In genomic region chr2:69305712-69306611, GRCh38 we compare ENCODE assay signal across 8 cellular contexts.
DNase-seq lines count a peak whose midpoint lies in the region; FAIRE-seq and TF ChIP-seq lines count a peak whose summit lies in the region.

No MANE protein-coding gene starts in this region.

- peak overlapping the region; percentile 66 for H3K4me3 Mint-ChIP-seq in activated naive CD4-positive, alpha-beta T cell treated with anti-CD3 and anti-CD28 coated beads, Interleukin-2, amount 10 ng/mL, durations not matched to agents 7 days and 5 days
- H3K4me3 Mint-ChIP-seq in MCF 10A (ENCODE audit: unreplicated experiment), result peak overlapping the region; percentile 73

- no peaks in the 10 kb centered on the region for H3K79me1 ChIP-seq in mesenchymal stem cell (replicated peaks; ENCODE audit: low read length, poor library complexity, severe bottlenecking)

- H3K4me1 Mint-ChIP-seq in activated naive CD4-positive, alpha-beta T cell treated with anti-CD3 and anti-CD28 coated beads, Interleukin-2, amount 10 ng/mL, durations not matched to agents 7 days and 5 days, result peaks cover 17% of the 10 kb centered on the region
- H3K4me1 Mint-ChIP-seq in MCF 10A (ENCODE audit: insufficient read depth, unreplicated experiment), result peaks cover 18% of the 10 kb centered on the region

- H3K9me3 Mint-ChIP-seq in activated naive CD4-positive, alpha-beta T cell treated with anti-CD3 and anti-CD28 coated beads, Interleukin-2, amount 10 ng/mL, durations not matched to agents 7 days and 5 days, result peaks cover 3% of the 10 kb centered on the region
- H3K9me3 Mint-ChIP-seq in MCF 10A (ENCODE audit: unreplicated experiment), result peaks cover 7% of the 10 kb centered on the region

- no peak for FAIRE-seq in urothelium cell line (lab: Jason Lieb, UNC)

- H3K27ac ChIP-seq in mesenchymal stem cell (ENCODE audit: low read length, poor library complexity, severe bottlenecking), result no peak overlapping the region

- CTCF ChIA-PET in activated naive CD4-positive, alpha-beta T cell treated with anti-CD3 and anti-CD28 coated beads, Interleukin-2, amount 10 ng/mL, durations not matched to agents 7 days and 5 days (lab: Charles Lee), result interaction anchor here (0.5 to 3.5 kb wide), 9 partner anchors 11 to 842 kb away, joined by 3 to 16 read pairs (median 5); no protein-coding TSS in a partner anchor
- CTCF ChIA-PET in MCF 10A (lab: Yijun Ruan, JAX), result interaction anchor here (0.6 to 4.0 kb wide), 39 partner anchors 8 to 566 kb away, joined by 3 to 30 read pairs (median 4); partner anchors contain the start of gene ANTXR1

- peak overlapping the region; percentile 76 for H2AFZ ChIP-seq in mesenchymal stem cell (ENCODE audit: low read depth, low read length)

- H2AK5ac ChIP-seq in mesenchymal stem cell (ENCODE audit: low read length, severe bottlenecking), result peak overlapping the region; percentile 57

- H3K27me3 Mint-ChIP-seq in activated naive CD4-positive, alpha-beta T cell treated with anti-CD3 and anti-CD28 coated beads, Interleukin-2, amount 10 ng/mL, durations not matched to agents 7 days and 5 days, result peaks cover 73% of the 10 kb centered on the region
- no peaks in the 10 kb centered on the region for H3K27me3 Mint-ChIP-seq in MCF 10A (ENCODE audit: insufficient read depth, unreplicated experiment)

- H3K9ac ChIP-seq in mesenchymal stem cell (ENCODE audit: low read length), result peak overlapping the region; percentile 90

- peaks cover 27% of the 10 kb centered on the region for H3K4me1 ChIP-seq in mesenchymal stem cell (ENCODE audit: control insufficient read depth, insufficient read depth, low read depth, low read length)

- peak overlapping the region; percentile 96 for H2BK15ac ChIP-seq in mesenchymal stem cell (ENCODE audit: low read depth, poor library complexity, severe bottlenecking)

- H3K4ac ChIP-seq in mesenchymal stem cell (ENCODE audit: low read depth in 1 of 2, low read length in 2 of 2), result peak overlapping the region; percentile 93 to 99

- no peak for DNase-seq in activated naive CD4-positive, alpha-beta T cell treated with anti-CD3 and anti-CD28 coated beads, Interleukin-2, amount 10 ng/mL, durations not matched to agents 7 days and 5 days
- no peak for DNase-seq in activated naive CD4-positive, alpha-beta T cell treated with Interleukin-2 at 50 U/mL for 16 hours
- DNase-seq in MCF 10A (ENCODE audit: unreplicated experiment) (no peak), mesenchymal stem cell (no peak), urothelium cell line (ENCODE audit: low spot score) (peak; percentile 46), Ammon's horn (ENCODE audit: low spot score) (no peak), NCI-H2171 treated with DMSO at 0.1 percent for 48 hours (lab: John Stamatoyannopoulos, UW) (no peak), cerebellum (ENCODE audit: low spot score) (no peak)

- no peak for TF ChIP-seq CTCF in MCF 10A (IDR thresholded peaks at IDR 0.05; ENCODE audit: unreplicated experiment)

- BruUV-seq in MCF 10A (replicated peaks; lab: Mats Ljungman, UMichigan), result no TSS peak

- H3K4me3 ChIP-seq in mesenchymal stem cell (ENCODE audit: insufficient read depth in 1 of 2, low read depth in 1 of 2, low read length in 2 of 2), result peak overlapping the region; percentile 64 to 83

- H3K4me2 ChIP-seq in mesenchymal stem cell (ENCODE audit: low read length, poor library complexity, severe bottlenecking), result peak overlapping the region; percentile 97

- peak overlapping the region; percentile 78 to 86 for H3K18ac ChIP-seq in mesenchymal stem cell (ENCODE audit: low read depth in 1 of 2, low read length in 2 of 2)

- peak overlapping the region; percentile 20 to 69 for H2BK12ac ChIP-seq in mesenchymal stem cell (ENCODE audit: low read length in 2 of 2)

- H4K8ac ChIP-seq in mesenchymal stem cell (ENCODE audit: low read length), result peak overlapping the region; percentile 100

- peaks cover 0 to 8% of the 10 kb centered on the region in 2 experiments for H3K36me3 ChIP-seq in mesenchymal stem cell (ENCODE audit: control insufficient read depth in 1 of 2, insufficient read depth in 2 of 2, low read depth in 1 of 2, low read length in 2 of 2)

- H3K27ac Mint-ChIP-seq in activated naive CD4-positive, alpha-beta T cell treated with anti-CD3 and anti-CD28 coated beads, Interleukin-2, amount 10 ng/mL, durations not matched to agents 7 days and 5 days, result no peak overlapping the region
- H3K27ac Mint-ChIP-seq in MCF 10A (ENCODE audit: low read depth, unreplicated experiment), result no peak overlapping the region

- whole genome bisulfite sequencing in mesenchymal stem cell, result 33% methylated on average over 31 of the region's 32 CpGs

- POLR2A ChIA-PET in MCF 10A (lab: Yijun Ruan, JAX), result interaction anchor here (0.7 to 1.3 kb wide), 2 partner anchors 147 to 159 kb away, joined by 3 to 4 read pairs; no protein-coding TSS in a partner anchor

- H3K14ac ChIP-seq in mesenchymal stem cell (ENCODE audit: low read length in 2 of 2), result peak overlapping the region in 1 of 2 experiments; percentile 67

- peaks cover 7% of the 10 kb centered on the region for H3K9me3 ChIP-seq in mesenchymal stem cell (ENCODE audit: control insufficient read depth, low read length)

- peaks cover 5% of the 10 kb centered on the region for H3K36me3 Mint-ChIP-seq in activated naive CD4-positive, alpha-beta T cell treated with anti-CD3 and anti-CD28 coated beads, Interleukin-2, amount 10 ng/mL, durations not matched to agents 7 days and 5 days
- H3K36me3 Mint-ChIP-seq in MCF 10A (ENCODE audit: insufficient read depth, unreplicated experiment), result peaks cover 9% of the 10 kb centered on the region

- no peak overlapping the region for H2BK5ac ChIP-seq in mesenchymal stem cell (ENCODE audit: low read depth, low read length, poor library complexity, severe bottlenecking)

- H3K27me3 ChIP-seq in mesenchymal stem cell (ENCODE audit: control insufficient read depth in 1 of 2, insufficient read depth in 1 of 2, low read length in 2 of 2), result no peaks in the 10 kb centered on the region

- peak overlapping the region in 1 of 2 experiments; percentile 78 for H3K23ac ChIP-seq in mesenchymal stem cell (ENCODE audit: low read length in 2 of 2)

- peak overlapping the region; percentile 100 for H2BK120ac ChIP-seq in mesenchymal stem cell (ENCODE audit: low read depth, low read length)

- intact Hi-C loops in MCF 10A (cut with micrococcal nuclease), result no loop called here

- peak overlapping the region; percentile 90 for H4K91ac ChIP-seq in mesenchymal stem cell (ENCODE audit: low read length)
